In genomic region chr4:124445071-124445470, GRCh38 we compare ENCODE assay signal across 27 cellular contexts.
"Had no signal": no experiment of that assay in that cellular context is flagged by ENCODE, and none has a peak within 500 bp of the region (broad histone marks: within the 10 kb centered on the region; RNA-seq: fewer than 3 reads in every experiment).

No MANE protein-coding gene starts in this region.

- H3K27me3 ChIP-seq: esophagus squamous epithelium, gastrocnemius medialis, heart right ventricle, left lung had no signal

- FAIRE-seq: colon, endometrium, islet of Langerhans, keratinocyte had no signal

- ATAC-seq: effector memory CD8-positive, alpha-beta T cell; esophagus mucosa; gastrocnemius medialis; heart right ventricle; left cardiac atrium; left lung; left ventricle myocardium superior; lower lobe of right lung; mucosa of descending colon had no signal

- H3K4me1 ChIP-seq: esophagus squamous epithelium, gastrocnemius medialis, heart right ventricle, left lung, lower lobe of right lung had no signal

- H3K36me3 ChIP-seq: esophagus squamous epithelium, gastrocnemius medialis, heart right ventricle, left lung, lower lobe of right lung had no signal

- DNase-seq: dermis blood vessel endothelial cell; effector CD8-positive, alpha-beta T cell; effector memory CD8-positive, alpha-beta T cell; endodermal cell; erythroblast; esophagus squamous epithelium; foreskin fibroblast; foreskin melanocyte; gastrocnemius medialis; glutamatergic neuron; head of caudate nucleus; heart right ventricle; hippocampal formation; left cardiac atrium; left lung; left ventricle myocardium superior; lower lobe of right lung; mesenchymal stem cell; mucosa of descending colon; naive B cell had no signal

- H3K27ac ChIP-seq: coronary artery, epithelial cell of prostate, esophagus squamous epithelium, gastrocnemius medialis, heart right ventricle, left lung, lower lobe of right lung had no signal

- H3K4me3 ChIP-seq: coronary artery, esophagus squamous epithelium, gastrocnemius medialis, heart right ventricle, left lung, lower lobe of right lung, mucosa of descending colon had no signal

- H3K9me3 ChIP-seq: gastrocnemius medialis, lower lobe of right lung, mucosa of descending colon had no signal
